2 cellular contexts compared by ENCODE assay signal in the genomic region with DNA sequence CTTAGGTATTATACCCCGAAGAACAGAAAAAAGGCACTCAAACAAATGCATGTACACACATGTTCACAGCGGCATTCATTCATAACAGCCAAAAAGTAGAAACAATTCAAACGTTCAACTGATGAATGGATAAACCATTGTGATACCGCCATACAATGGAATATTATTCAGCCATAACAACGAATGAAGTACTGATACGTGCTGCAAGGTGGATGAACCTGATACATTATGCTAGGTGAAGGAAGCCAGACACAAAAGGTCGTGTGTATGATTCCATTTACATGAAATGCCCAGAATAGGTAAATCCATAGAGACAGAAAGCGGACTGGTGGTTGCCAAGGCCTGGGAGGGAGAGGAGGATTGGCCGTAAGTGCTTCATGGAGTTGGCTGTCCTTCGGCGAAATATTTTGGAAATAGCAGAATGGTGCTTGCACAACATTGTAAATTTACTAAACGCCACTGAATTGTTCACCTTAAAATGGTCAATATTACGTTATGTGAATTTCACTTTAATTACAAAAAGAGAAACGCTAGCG.
TF ChIP-seq lines count a peak whose summit lies in the region.

No MANE protein-coding gene starts in this region.

TF ChIP-seq in HEK293, 187 proteins besides CTCF, POLR2A, EP300 and RAD21 (continued from another document):
- TF ChIP-seq SETDB1 (IDR thresholded peaks at IDR 0.05; ENCODE audit: insufficient read length, low read length) (peak; percentile 34), PRDM1 (tag by site-specific recombination; IDR thresholded peaks at IDR 0.05) (peak; percentile 49), SCRT2 (tag by site-specific recombination; IDR thresholded peaks at IDR 0.05) (no peak), ZNF146 (tag by site-specific recombination; IDR thresholded peaks at IDR 0.05) (peak; percentile 83), ZNF16 (tag by site-specific recombination; IDR thresholded peaks at IDR 0.05; ENCODE audit: low read depth) (no peak), SP2 (tag by site-specific recombination; IDR thresholded peaks at IDR 0.05) (no peak), ZNF302 (tag by site-specific recombination; IDR thresholded peaks at IDR 0.05; ENCODE audit: low read depth) (no peak), ZNF843 (tag by site-specific recombination; IDR thresholded peaks at IDR 0.05) (no peak), ZNF549 (tag by site-specific recombination; IDR thresholded peaks at IDR 0.05) (no peak), ZNF138 (tag by site-specific recombination; IDR thresholded peaks at IDR 0.05; ENCODE audit: borderline replicate concordance) (no peak), ZNF324 (tag by site-specific recombination; IDR thresholded peaks at IDR 0.05) (no peak), ZNF544 (tag by site-specific recombination; IDR thresholded peaks at IDR 0.05) (no peak), ZNF580 (tag by site-specific recombination; IDR thresholded peaks at IDR 0.05) (no peak), MYNN (tag by site-specific recombination; IDR thresholded peaks at IDR 0.05; ENCODE audit: borderline replicate concordance) (no peak), ZNF473 (tag by site-specific recombination; IDR thresholded peaks at IDR 0.05) (no peak), BCL11B (tag by site-specific recombination; IDR thresholded peaks at IDR 0.05; ENCODE audit: low read depth) (no peak), ZNF132 (tag by site-specific recombination; IDR thresholded peaks at IDR 0.05; ENCODE audit: borderline replicate concordance) (no peak), ZNF670 (tag by site-specific recombination; IDR thresholded peaks at IDR 0.05; ENCODE audit: low read depth) (no peak), ZNF140 (tag by site-specific recombination; IDR thresholded peaks at IDR 0.05) (no peak), ZXDB (tag by site-specific recombination; IDR thresholded peaks at IDR 0.05) (no peak), ZNF529 (tag by site-specific recombination; IDR thresholded peaks at IDR 0.05; ENCODE audit: insufficient replicate concordance) (no peak), ZNF223 (tag by site-specific recombination; IDR thresholded peaks at IDR 0.05) (no peak), ZNF280C (tag by site-specific recombination; IDR thresholded peaks at IDR 0.05) (no peak), ZBTB7A (tag by site-specific recombination; IDR thresholded peaks at IDR 0.05; ENCODE audit: low read depth) (no peak), ZNF561 (tag by site-specific recombination; IDR thresholded peaks at IDR 0.05; ENCODE audit: borderline replicate concordance) (no peak)
- TF ChIP-seq, protein P1, sequence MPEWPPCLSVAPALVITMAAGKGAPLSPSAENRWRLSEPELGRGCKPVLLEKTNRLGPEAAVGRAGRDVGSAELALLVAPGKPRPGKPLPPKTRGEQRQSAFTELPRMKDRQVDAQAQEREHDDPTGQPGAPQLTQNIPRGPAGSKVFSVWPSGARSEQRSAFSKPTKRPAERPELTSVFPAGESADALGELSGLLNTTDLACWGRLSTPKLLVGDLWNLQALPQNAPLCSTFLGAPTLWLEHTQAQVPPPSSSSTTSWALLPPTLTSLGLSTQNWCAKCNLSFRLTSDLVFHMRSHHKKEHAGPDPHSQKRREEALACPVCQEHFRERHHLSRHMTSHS (tag by site-specific recombination; IDR thresholded peaks at IDR 0.05), result no peak

TF ChIP-seq in HepG2, 621 proteins besides CTCF, POLR2A, EP300 and RAD21 (continued from another document):
- TF ChIP-seq CCDC6 (CRISPR knock-in tag; IDR thresholded peaks at IDR 0.05), result peak; percentile 8; the same call in 1 of the 2 replicates
- no peak for TF ChIP-seq ETV6 (CRISPR knock-in tag; conservative IDR thresholded peaks at IDR 0.05)
- TF ChIP-seq ZNF33A (CRISPR knock-in tag; IDR thresholded peaks at IDR 0.05; ENCODE audit: borderline replicate concordance), result no peak
- TF ChIP-seq GFI1 (CRISPR knock-in tag; IDR thresholded peaks at IDR 0.05; ENCODE audit: borderline replicate concordance), result 0 out of 2 replicates have a peak, but pooled peaks have one; percentile 3
- TF ChIP-seq KLF15 (CRISPR knock-in tag; IDR thresholded peaks at IDR 0.05; ENCODE audit: borderline replicate concordance), result 0 out of 2 replicates have a peak, but pooled peaks have one; percentile 1
- peak; percentile 13; the same call in 1 of the 2 replicates for TF ChIP-seq THYN1 (CRISPR knock-in tag; IDR thresholded peaks at IDR 0.05; ENCODE audit: borderline replicate concordance, low read depth)
- TF ChIP-seq MIER2 (CRISPR knock-in tag; IDR thresholded peaks at IDR 0.05), result 0 out of 2 replicates have a peak, but pooled peaks have one; percentile 2
- TF ChIP-seq ZNF674 (CRISPR knock-in tag; IDR thresholded peaks at IDR 0.05; ENCODE audit: low read depth), result 0 out of 2 replicates have a peak, but pooled peaks have one; percentile 42
- peak; percentile 33; the same call in 1 of the 2 replicates for TF ChIP-seq ZBTB33 (CRISPR knock-in tag; IDR thresholded peaks at IDR 0.05)
- TF ChIP-seq XBP1 (CRISPR knock-in tag; IDR thresholded peaks at IDR 0.05), result no peak
- TF ChIP-seq DMAP1 (CRISPR knock-in tag; IDR thresholded peaks at IDR 0.05), result peak; percentile 4; the same call in 1 of the 2 replicates
